Comparison of ENCODE assay signal across 20 cellular contexts in genomic region chr2:54054774-54055173, GRCh38.
A peak's percentile ranks its signal among the peaks of the same experiment; 100 is the strongest.
DNase-seq lines count a peak whose midpoint lies in the region; ATAC-seq and TF ChIP-seq lines count a peak whose summit lies in the region.
"Had no signal": no experiment of that assay in that cellular context is flagged by ENCODE, and none has a peak within 500 bp of the region (broad histone marks: within the 10 kb centered on the region; RNA-seq: fewer than 3 reads in every experiment).

No MANE protein-coding gene starts in this region.

- H3K27ac Mint-ChIP-seq in activated naive CD4-positive, alpha-beta T cell treated with anti-CD3 and anti-CD28 coated beads, Interleukin-2, amount 50 U/mL, for 24 hours: peak overlapping the region; percentile 86
- H3K27ac Mint-ChIP-seq in activated B cell treated with CpG ODN at 0.5 μM for 24 hours: peak overlapping the region; percentile 82
- H3K27ac Mint-ChIP-seq: CD14-positive monocyte had no signal

- no peak for DNase-seq in activated naive CD4-positive, alpha-beta T cell (lab: John Stamatoyannopoulos, UW)
- no peak for DNase-seq in activated B cell treated with CpG ODN at 0.5 μM for 24 hours
- DNase-seq in mucosa of descending colon: no peak
- no peak for DNase-seq in thoracic aorta (ENCODE audit: low spot score)
- DNase-seq in DMS 273 treated with DMSO at 0.1 percent for 48 hours (lab: John Stamatoyannopoulos, UW): no peak
- DNase-seq in brain microvascular endothelial cell: no peak
- DNase-seq: ACHN; activated gamma-delta T cell; foreskin keratinocyte; hypothalamus; kidney; NCI-H187 treated with DMSO at 0.1 percent for 48 hours; NCI-H345; stimulated activated CD4-positive, alpha-beta T cell treated with anti-CD3 and anti-CD28 coated beads, Interleukin-1b, Interleukin-23, amount 100 ng/mL, for 48 hours; T-helper 9 cell had no signal

- no peak for ATAC-seq in activated B cell treated with CpG ODN at 0.5 μM for 24 hours (ENCODE audit: low read depth)
- peak; percentile 36 for ATAC-seq in mucosa of descending colon
- ATAC-seq in thoracic aorta (ENCODE audit: insufficient number of reproducible peaks, low FRiP score, low read depth): no peak
- ATAC-seq in GM18907 (IDR thresholded peaks at IDR 0.05; ENCODE audit: unreplicated experiment): no peak
- ATAC-seq: foreskin keratinocyte had no signal

- no peaks in the 10 kb centered on the region for H3K27me3 ChIP-seq in thoracic aorta (replicated peaks; ENCODE audit: insufficient read depth)
- H3K27me3 ChIP-seq in brain microvascular endothelial cell (replicated peaks): no peaks in the 10 kb centered on the region
- H3K27me3 ChIP-seq: foreskin keratinocyte had no signal

- H3K9me3 ChIP-seq in mucosa of descending colon: no peaks in the 10 kb centered on the region
- H3K9me3 ChIP-seq in thoracic aorta: no peaks in the 10 kb centered on the region
- H3K9me3 ChIP-seq: HAP-1 had no signal

- peaks cover 17% of the 10 kb centered on the region for H3K4me1 Mint-ChIP-seq in activated naive CD4-positive, alpha-beta T cell treated with anti-CD3 and anti-CD28 coated beads, Interleukin-2, amount 50 U/mL, for 24 hours
- H3K4me1 Mint-ChIP-seq in activated B cell treated with CpG ODN at 0.5 μM for 24 hours: peaks cover 27% of the 10 kb centered on the region
- H3K4me1 Mint-ChIP-seq: CD14-positive monocyte had no signal

- H3K4me3 ChIP-seq in mucosa of descending colon: no peak overlapping the region
- H3K4me3 ChIP-seq in thoracic aorta: no peak overlapping the region
- no peak overlapping the region for H3K4me3 ChIP-seq in brain microvascular endothelial cell (ENCODE audit: low read depth, low read length)
- H3K4me3 ChIP-seq: HAP-1 had no signal

- TF ChIP-seq CTCF in activated B cell treated with CpG ODN at 0.5 μM for 24 hours (IDR thresholded peaks at IDR 0.05) (no peak), mucosa of descending colon (IDR thresholded peaks at IDR 0.05) (no peak), thoracic aorta (IDR thresholded peaks at IDR 0.05) (no peak), brain microvascular endothelial cell (IDR thresholded peaks at IDR 0.05; ENCODE audit: low read depth, low read length, missing control alignments) (no peak)

- peak overlapping the region; percentile 49 to 57 for H3K27ac ChIP-seq in thoracic aorta
- H3K27ac ChIP-seq in brain microvascular endothelial cell: no peak overlapping the region
- H3K27ac ChIP-seq: epithelial cell of prostate, foreskin keratinocyte had no signal

- H3K4me1 ChIP-seq in mucosa of descending colon (ENCODE audit: low read depth) (peaks cover 12% of the 10 kb centered on the region), thoracic aorta (ENCODE audit: control insufficient read depth in 1 of 2, low read depth in 2 of 2) (peaks cover 8 to 29% of the 10 kb centered on the region in 2 donors)
- H3K4me1 ChIP-seq: HAP-1 had no signal

- H3K27me3 Mint-ChIP-seq in activated naive CD4-positive, alpha-beta T cell treated with anti-CD3 and anti-CD28 coated beads, Interleukin-2, amount 50 U/mL, for 24 hours: no peaks in the 10 kb centered on the region
- H3K27me3 Mint-ChIP-seq in activated B cell treated with CpG ODN at 0.5 μM for 24 hours: no peaks in the 10 kb centered on the region

- peaks cover 23% of the 10 kb centered on the region for H3K36me3 Mint-ChIP-seq in activated naive CD4-positive, alpha-beta T cell treated with anti-CD3 and anti-CD28 coated beads, Interleukin-2, amount 50 U/mL, for 24 hours
- H3K36me3 Mint-ChIP-seq in activated B cell treated with CpG ODN at 0.5 μM for 24 hours (ENCODE audit: low read depth): peaks cover 24% of the 10 kb centered on the region
- H3K36me3 Mint-ChIP-seq: CD14-positive monocyte had no signal

- H3K4me3 Mint-ChIP-seq in activated naive CD4-positive, alpha-beta T cell treated with anti-CD3 and anti-CD28 coated beads, Interleukin-2, amount 50 U/mL, for 24 hours: peak overlapping the region; percentile 68
- no peak overlapping the region for H3K4me3 Mint-ChIP-seq in activated B cell treated with CpG ODN at 0.5 μM for 24 hours
- H3K4me3 Mint-ChIP-seq: CD14-positive monocyte had no signal

- POLR2A ChIA-PET in activated B cell treated with CpG ODN at 0.5 μM for 24 hours (lab: Charles Lee): no interaction called here

- no peaks in the 10 kb centered on the region for H3K36me3 ChIP-seq in mucosa of descending colon (ENCODE audit: low read depth)
- H3K36me3 ChIP-seq in thoracic aorta: no peaks in the 10 kb centered on the region
- no peaks in the 10 kb centered on the region for H3K36me3 ChIP-seq in brain microvascular endothelial cell (replicated peaks)
- H3K36me3 ChIP-seq: HAP-1 had no signal

- H3K9me3 Mint-ChIP-seq in activated naive CD4-positive, alpha-beta T cell treated with anti-CD3 and anti-CD28 coated beads, Interleukin-2, amount 50 U/mL, for 24 hours: no peaks in the 10 kb centered on the region
- H3K9me3 Mint-ChIP-seq in activated B cell treated with CpG ODN at 0.5 μM for 24 hours: peaks cover 17% of the 10 kb centered on the region

- in situ Hi-C loops in brain microvascular endothelial cell (cut with HindIII; ENCODE audit: low pct_ligation_motif_present, low sequenced_read_pairs): no loop called here

- intact Hi-C loops in activated B cell treated with CpG ODN at 0.5 μM for 24 hours (cut with micrococcal nuclease) (loop anchor here (2.0 kb wide), 2 partner anchors 16 to 46 kb away; no protein-coding TSS in a partner anchor), mucosa of descending colon (cut with DNase I, micrococcal nuclease) (no loop called here)

- CTCF ChIA-PET in activated B cell treated with CpG ODN at 0.5 μM for 24 hours (lab: Charles Lee): no interaction called here
